13 cellular contexts compared by ENCODE assay signal in genomic region chr12:59486827-59487226, GRCh38.
"Had no signal": no experiment of that assay in that cellular context is flagged by ENCODE, and none has a peak within 500 bp of the region (broad histone marks: within the 10 kb centered on the region; RNA-seq: fewer than 3 reads in every experiment).

No MANE protein-coding gene starts in this region.

- H3K9me3 ChIP-seq: thoracic aorta had no signal

- H3K36me3 Mint-ChIP-seq: activated naive CD8-positive, alpha-beta T cell treated with anti-CD3 and anti-CD28 coated beads for 36 hours; brain; natural killer cell; stimulated activated effector memory CD8-positive, alpha-beta T cell treated with anti-CD3 and anti-CD28 coated beads, Interleukin-12 subunit alpha, Interleukin-12 subunit beta, amount 100 ng/mL, for 72 hours had no signal

- H3K27me3 Mint-ChIP-seq: activated CD4-positive, alpha-beta T cell treated with anti-CD3 and anti-CD28 coated beads, Interleukin-2, amount 10 ng/mL, durations not matched to agents 7 days and 5 days; activated naive CD8-positive, alpha-beta T cell treated with anti-CD3 and anti-CD28 coated beads for 36 hours had no signal

- H3K4me1 Mint-ChIP-seq: activated naive CD8-positive, alpha-beta T cell treated with anti-CD3 and anti-CD28 coated beads for 36 hours; brain; natural killer cell; stimulated activated effector memory CD8-positive, alpha-beta T cell treated with anti-CD3 and anti-CD28 coated beads, Interleukin-12 subunit alpha, Interleukin-12 subunit beta, amount 100 ng/mL, for 72 hours had no signal

- H3K9me3 Mint-ChIP-seq: activated CD4-positive, alpha-beta T cell treated with anti-CD3 and anti-CD28 coated beads, Interleukin-2, amount 10 ng/mL, durations not matched to agents 7 days and 5 days; stimulated activated effector memory CD8-positive, alpha-beta T cell treated with anti-CD3 and anti-CD28 coated beads, Interleukin-12 subunit alpha, Interleukin-12 subunit beta, amount 100 ng/mL, for 72 hours had no signal

- H3K4me3 Mint-ChIP-seq: activated CD4-positive, alpha-beta T cell treated with anti-CD3 and anti-CD28 coated beads, Interleukin-2, amount 10 ng/mL, durations not matched to agents 7 days and 5 days; activated naive CD8-positive, alpha-beta T cell treated with anti-CD3 and anti-CD28 coated beads for 36 hours; brain; dendritic cell treated with granulocyte-macrophage colony-stimulating factor and Interleukin-4, amounts not matched to agents 40 ng/mL and 50 ng/mL, for 4 days; natural killer cell; stimulated activated effector memory CD8-positive, alpha-beta T cell treated with anti-CD3 and anti-CD28 coated beads, Interleukin-12 subunit alpha, Interleukin-12 subunit beta, amount 100 ng/mL, for 72 hours had no signal

- DNase-seq: activated CD4-positive, alpha-beta T cell treated with anti-CD3 and anti-CD28 coated beads, Interleukin-2, amount 10 ng/mL, durations not matched to agents 7 days and 5 days; activated gamma-delta T cell treated with Interleukin-2 at 50 U/mL for 16 hours; activated naive CD8-positive, alpha-beta T cell treated with anti-CD3 and anti-CD28 coated beads for 36 hours; cerebellar nuclear complex; effector memory CD4-positive, alpha-beta T cell; hypothalamus; kidney glomerular epithelial cell; mesendoderm; natural killer cell had no signal

- H3K4me3 ChIP-seq: thoracic aorta had no signal

- H3K36me3 ChIP-seq: thoracic aorta had no signal

- H3K27ac ChIP-seq: thoracic aorta had no signal

- H3K27ac Mint-ChIP-seq: activated CD4-positive, alpha-beta T cell treated with anti-CD3 and anti-CD28 coated beads, Interleukin-2, amount 10 ng/mL, durations not matched to agents 7 days and 5 days; activated naive CD8-positive, alpha-beta T cell treated with anti-CD3 and anti-CD28 coated beads for 36 hours; brain; dendritic cell treated with granulocyte-macrophage colony-stimulating factor and Interleukin-4, amounts not matched to agents 40 ng/mL and 50 ng/mL, for 4 days; natural killer cell; stimulated activated effector memory CD8-positive, alpha-beta T cell treated with anti-CD3 and anti-CD28 coated beads, Interleukin-12 subunit alpha, Interleukin-12 subunit beta, amount 100 ng/mL, for 72 hours had no signal
